ENCODE assay signal across 1 cellular context in the genomic region with DNA sequence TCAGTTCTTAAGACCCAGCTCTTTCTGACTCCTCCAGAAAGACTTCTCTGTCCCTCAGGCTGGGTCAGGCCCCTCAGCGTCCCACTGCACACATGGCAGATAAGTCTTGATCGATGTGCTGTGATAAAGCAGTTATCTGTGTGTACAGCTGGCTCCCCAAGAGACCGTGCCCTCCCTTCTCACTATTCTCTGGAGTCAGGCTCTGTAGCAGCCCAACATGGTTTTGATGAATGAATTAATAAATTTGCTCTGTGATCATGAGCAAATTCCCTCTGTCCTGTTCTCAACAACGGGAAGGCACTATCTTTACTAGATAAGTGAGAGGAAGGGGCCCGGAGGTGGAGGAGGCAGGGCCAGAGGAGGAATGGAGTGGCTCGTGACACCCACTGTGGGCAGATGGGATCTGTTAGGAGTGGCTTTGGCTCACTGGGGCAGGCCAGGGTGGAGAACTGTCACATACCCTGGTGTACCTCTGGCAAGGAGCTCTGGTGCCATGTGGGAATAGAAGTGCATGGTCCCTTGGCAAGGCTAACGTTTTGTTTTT.
TF ChIP-seq lines count a peak whose summit lies in the region.

No MANE protein-coding gene starts in this region.

TF ChIP-seq in K562, 482 proteins besides CTCF, POLR2A, EP300 and RAD21 (continued from another document and continues in another):
- TF ChIP-seq, protein P1, sequence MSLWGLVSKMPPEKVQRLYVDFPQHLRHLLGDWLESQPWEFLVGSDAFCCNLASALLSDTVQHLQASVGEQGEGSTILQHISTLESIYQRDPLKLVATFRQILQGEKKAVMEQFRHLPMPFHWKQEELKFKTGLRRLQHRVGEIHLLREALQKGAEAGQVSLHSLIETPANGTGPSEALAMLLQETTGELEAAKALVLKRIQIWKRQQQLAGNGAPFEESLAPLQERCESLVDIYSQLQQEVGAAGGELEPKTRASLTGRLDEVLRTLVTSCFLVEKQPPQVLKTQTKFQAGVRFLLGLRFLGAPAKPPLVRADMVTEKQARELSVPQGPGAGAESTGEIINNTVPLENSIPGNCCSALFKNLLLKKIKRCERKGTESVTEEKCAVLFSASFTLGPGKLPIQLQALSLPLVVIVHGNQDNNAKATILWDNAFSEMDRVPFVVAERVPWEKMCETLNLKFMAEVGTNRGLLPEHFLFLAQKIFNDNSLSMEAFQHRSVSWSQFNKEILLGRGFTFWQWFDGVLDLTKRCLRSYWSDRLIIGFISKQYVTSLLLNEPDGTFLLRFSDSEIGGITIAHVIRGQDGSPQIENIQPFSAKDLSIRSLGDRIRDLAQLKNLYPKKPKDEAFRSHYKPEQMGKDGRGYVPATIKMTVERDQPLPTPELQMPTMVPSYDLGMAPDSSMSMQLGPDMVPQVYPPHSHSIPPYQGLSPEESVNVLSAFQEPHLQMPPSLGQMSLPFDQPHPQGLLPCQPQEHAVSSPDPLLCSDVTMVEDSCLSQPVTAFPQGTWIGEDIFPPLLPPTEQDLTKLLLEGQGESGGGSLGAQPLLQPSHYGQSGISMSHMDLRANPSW (CRISPR knock-in tag; IDR thresholded peaks at IDR 0.05): no peak
- peak; percentile 60; the same call in 1 of the 2 replicates for TF ChIP-seq BCOR (IDR thresholded peaks at IDR 0.05)
- 0 out of 3 replicates have a peak, but pooled peaks of 1 of the 2 experiments have one; percentile 16 for TF ChIP-seq CBX3 (IDR thresholded peaks at IDR 0.05; ENCODE audit: borderline replicate concordance in 1 of 2, low read length in 2 of 2)
- TF ChIP-seq, protein P2, sequence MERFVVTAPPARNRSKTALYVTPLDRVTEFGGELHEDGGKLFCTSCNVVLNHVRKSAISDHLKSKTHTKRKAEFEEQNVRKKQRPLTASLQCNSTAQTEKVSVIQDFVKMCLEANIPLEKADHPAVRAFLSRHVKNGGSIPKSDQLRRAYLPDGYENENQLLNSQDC (CRISPR knock-in tag; IDR thresholded peaks at IDR 0.05): no peak
- peak; percentile 69; the same call in 1 of the 2 replicates for TF ChIP-seq RNF2 (IDR thresholded peaks at IDR 0.05)
- TF ChIP-seq, protein P3, sequence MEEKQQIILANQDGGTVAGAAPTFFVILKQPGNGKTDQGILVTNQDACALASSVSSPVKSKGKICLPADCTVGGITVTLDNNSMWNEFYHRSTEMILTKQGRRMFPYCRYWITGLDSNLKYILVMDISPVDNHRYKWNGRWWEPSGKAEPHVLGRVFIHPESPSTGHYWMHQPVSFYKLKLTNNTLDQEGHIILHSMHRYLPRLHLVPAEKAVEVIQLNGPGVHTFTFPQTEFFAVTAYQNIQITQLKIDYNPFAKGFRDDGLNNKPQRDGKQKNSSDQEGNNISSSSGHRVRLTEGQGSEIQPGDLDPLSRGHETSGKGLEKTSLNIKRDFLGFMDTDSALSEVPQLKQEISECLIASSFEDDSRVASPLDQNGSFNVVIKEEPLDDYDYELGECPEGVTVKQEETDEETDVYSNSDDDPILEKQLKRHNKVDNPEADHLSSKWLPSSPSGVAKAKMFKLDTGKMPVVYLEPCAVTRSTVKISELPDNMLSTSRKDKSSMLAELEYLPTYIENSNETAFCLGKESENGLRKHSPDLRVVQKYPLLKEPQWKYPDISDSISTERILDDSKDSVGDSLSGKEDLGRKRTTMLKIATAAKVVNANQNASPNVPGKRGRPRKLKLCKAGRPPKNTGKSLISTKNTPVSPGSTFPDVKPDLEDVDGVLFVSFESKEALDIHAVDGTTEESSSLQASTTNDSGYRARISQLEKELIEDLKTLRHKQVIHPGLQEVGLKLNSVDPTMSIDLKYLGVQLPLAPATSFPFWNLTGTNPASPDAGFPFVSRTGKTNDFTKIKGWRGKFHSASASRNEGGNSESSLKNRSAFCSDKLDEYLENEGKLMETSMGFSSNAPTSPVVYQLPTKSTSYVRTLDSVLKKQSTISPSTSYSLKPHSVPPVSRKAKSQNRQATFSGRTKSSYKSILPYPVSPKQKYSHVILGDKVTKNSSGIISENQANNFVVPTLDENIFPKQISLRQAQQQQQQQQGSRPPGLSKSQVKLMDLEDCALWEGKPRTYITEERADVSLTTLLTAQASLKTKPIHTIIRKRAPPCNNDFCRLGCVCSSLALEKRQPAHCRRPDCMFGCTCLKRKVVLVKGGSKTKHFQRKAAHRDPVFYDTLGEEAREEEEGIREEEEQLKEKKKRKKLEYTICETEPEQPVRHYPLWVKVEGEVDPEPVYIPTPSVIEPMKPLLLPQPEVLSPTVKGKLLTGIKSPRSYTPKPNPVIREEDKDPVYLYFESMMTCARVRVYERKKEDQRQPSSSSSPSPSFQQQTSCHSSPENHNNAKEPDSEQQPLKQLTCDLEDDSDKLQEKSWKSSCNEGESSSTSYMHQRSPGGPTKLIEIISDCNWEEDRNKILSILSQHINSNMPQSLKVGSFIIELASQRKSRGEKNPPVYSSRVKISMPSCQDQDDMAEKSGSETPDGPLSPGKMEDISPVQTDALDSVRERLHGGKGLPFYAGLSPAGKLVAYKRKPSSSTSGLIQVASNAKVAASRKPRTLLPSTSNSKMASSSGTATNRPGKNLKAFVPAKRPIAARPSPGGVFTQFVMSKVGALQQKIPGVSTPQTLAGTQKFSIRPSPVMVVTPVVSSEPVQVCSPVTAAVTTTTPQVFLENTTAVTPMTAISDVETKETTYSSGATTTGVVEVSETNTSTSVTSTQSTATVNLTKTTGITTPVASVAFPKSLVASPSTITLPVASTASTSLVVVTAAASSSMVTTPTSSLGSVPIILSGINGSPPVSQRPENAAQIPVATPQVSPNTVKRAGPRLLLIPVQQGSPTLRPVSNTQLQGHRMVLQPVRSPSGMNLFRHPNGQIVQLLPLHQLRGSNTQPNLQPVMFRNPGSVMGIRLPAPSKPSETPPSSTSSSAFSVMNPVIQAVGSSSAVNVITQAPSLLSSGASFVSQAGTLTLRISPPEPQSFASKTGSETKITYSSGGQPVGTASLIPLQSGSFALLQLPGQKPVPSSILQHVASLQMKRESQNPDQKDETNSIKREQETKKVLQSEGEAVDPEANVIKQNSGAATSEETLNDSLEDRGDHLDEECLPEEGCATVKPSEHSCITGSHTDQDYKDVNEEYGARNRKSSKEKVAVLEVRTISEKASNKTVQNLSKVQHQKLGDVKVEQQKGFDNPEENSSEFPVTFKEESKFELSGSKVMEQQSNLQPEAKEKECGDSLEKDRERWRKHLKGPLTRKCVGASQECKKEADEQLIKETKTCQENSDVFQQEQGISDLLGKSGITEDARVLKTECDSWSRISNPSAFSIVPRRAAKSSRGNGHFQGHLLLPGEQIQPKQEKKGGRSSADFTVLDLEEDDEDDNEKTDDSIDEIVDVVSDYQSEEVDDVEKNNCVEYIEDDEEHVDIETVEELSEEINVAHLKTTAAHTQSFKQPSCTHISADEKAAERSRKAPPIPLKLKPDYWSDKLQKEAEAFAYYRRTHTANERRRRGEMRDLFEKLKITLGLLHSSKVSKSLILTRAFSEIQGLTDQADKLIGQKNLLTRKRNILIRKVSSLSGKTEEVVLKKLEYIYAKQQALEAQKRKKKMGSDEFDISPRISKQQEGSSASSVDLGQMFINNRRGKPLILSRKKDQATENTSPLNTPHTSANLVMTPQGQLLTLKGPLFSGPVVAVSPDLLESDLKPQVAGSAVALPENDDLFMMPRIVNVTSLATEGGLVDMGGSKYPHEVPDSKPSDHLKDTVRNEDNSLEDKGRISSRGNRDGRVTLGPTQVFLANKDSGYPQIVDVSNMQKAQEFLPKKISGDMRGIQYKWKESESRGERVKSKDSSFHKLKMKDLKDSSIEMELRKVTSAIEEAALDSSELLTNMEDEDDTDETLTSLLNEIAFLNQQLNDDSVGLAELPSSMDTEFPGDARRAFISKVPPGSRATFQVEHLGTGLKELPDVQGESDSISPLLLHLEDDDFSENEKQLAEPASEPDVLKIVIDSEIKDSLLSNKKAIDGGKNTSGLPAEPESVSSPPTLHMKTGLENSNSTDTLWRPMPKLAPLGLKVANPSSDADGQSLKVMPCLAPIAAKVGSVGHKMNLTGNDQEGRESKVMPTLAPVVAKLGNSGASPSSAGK (IDR thresholded peaks at IDR 0.05): no peak
- no peak for TF ChIP-seq MIER1 (IDR thresholded peaks at IDR 0.05; ENCODE audit: low read depth)
- no peak for TF ChIP-seq NELFE (IDR thresholded peaks at IDR 0.05; ENCODE audit: insufficient read depth, insufficient read length)
- TF ChIP-seq, protein P4, sequence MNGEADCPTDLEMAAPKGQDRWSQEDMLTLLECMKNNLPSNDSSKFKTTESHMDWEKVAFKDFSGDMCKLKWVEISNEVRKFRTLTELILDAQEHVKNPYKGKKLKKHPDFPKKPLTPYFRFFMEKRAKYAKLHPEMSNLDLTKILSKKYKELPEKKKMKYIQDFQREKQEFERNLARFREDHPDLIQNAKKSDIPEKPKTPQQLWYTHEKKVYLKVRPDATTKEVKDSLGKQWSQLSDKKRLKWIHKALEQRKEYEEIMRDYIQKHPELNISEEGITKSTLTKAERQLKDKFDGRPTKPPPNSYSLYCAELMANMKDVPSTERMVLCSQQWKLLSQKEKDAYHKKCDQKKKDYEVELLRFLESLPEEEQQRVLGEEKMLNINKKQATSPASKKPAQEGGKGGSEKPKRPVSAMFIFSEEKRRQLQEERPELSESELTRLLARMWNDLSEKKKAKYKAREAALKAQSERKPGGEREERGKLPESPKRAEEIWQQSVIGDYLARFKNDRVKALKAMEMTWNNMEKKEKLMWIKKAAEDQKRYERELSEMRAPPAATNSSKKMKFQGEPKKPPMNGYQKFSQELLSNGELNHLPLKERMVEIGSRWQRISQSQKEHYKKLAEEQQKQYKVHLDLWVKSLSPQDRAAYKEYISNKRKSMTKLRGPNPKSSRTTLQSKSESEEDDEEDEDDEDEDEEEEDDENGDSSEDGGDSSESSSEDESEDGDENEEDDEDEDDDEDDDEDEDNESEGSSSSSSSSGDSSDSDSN (IDR thresholded peaks at IDR 0.05; ENCODE audit: borderline replicate concordance in 1 of 2, low read depth in 2 of 2, low read length in 2 of 2): no peak
- no peak for TF ChIP-seq POLR3A (IDR thresholded peaks at IDR 0.05; ENCODE audit: borderline replicate concordance, extremely low read depth, insufficient read depth, insufficient read length)
- peak; percentile 89 for TF ChIP-seq CBFA2T3 (IDR thresholded peaks at IDR 0.05)
- TF ChIP-seq MTA1 (IDR thresholded peaks at IDR 0.05; ENCODE audit: borderline replicate concordance): peak; percentile 70; the same call in 1 of the 2 replicates
- TF ChIP-seq SETDB1 (IDR thresholded peaks at IDR 0.05; ENCODE audit: low read length): no peak
- peak; percentile 58 for TF ChIP-seq RBBP5 (IDR thresholded peaks at IDR 0.05; ENCODE audit: borderline replicate concordance, insufficient read depth, low read length, poor library complexity, severe bottlenecking)
- no peak for TF ChIP-seq HDGF (IDR thresholded peaks at IDR 0.05)
- TF ChIP-seq, protein P5, sequence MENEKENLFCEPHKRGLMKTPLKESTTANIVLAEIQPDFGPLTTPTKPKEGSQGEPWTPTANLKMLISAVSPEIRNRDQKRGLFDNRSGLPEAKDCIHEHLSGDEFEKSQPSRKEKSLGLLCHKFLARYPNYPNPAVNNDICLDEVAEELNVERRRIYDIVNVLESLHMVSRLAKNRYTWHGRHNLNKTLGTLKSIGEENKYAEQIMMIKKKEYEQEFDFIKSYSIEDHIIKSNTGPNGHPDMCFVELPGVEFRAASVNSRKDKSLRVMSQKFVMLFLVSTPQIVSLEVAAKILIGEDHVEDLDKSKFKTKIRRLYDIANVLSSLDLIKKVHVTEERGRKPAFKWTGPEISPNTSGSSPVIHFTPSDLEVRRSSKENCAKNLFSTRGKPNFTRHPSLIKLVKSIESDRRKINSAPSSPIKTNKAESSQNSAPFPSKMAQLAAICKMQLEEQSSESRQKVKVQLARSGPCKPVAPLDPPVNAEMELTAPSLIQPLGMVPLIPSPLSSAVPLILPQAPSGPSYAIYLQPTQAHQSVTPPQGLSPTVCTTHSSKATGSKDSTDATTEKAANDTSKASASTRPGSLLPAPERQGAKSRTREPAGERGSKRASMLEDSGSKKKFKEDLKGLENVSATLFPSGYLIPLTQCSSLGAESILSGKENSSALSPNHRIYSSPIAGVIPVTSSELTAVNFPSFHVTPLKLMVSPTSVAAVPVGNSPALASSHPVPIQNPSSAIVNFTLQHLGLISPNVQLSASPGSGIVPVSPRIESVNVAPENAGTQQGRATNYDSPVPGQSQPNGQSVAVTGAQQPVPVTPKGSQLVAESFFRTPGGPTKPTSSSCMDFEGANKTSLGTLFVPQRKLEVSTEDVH (IDR thresholded peaks at IDR 0.05; ENCODE audit: low read depth, partially characterized antibody): no peak
- TF ChIP-seq MCM3 (IDR thresholded peaks at IDR 0.05): no peak
- TF ChIP-seq SMC3 (conservative IDR thresholded peaks at IDR 0.05; ENCODE audit: insufficient read depth, low read depth, low read length): no peak
- no peak for TF ChIP-seq RBM15 (IDR thresholded peaks at IDR 0.05; ENCODE audit: insufficient read depth, low read length)
- TF ChIP-seq YY1 (IDR thresholded peaks at IDR 0.05; ENCODE audit: borderline replicate concordance in 1 of 3, control insufficient read depth in 1 of 3, extremely low read depth in 1 of 3, insufficient read depth in 3 of 3, insufficient read length in 1 of 3, insufficient replicate concordance in 2 of 3, low read depth in 1 of 3, low read length in 2 of 3): no peak
- TF ChIP-seq, protein P6, sequence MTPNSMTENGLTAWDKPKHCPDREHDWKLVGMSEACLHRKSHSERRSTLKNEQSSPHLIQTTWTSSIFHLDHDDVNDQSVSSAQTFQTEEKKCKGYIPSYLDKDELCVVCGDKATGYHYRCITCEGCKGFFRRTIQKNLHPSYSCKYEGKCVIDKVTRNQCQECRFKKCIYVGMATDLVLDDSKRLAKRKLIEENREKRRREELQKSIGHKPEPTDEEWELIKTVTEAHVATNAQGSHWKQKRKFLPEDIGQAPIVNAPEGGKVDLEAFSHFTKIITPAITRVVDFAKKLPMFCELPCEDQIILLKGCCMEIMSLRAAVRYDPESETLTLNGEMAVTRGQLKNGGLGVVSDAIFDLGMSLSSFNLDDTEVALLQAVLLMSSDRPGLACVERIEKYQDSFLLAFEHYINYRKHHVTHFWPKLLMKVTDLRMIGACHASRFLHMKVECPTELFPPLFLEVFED (CRISPR knock-in tag; conservative IDR thresholded peaks at IDR 0.05): no peak
- TF ChIP-seq STAT5B (CRISPR knock-in tag; IDR thresholded peaks at IDR 0.05): no peak
- TF ChIP-seq PTRF (tag; IDR thresholded peaks at IDR 0.05): peak; percentile 59; the same call in 1 of the 2 replicates
- no peak for TF ChIP-seq HMG20B (CRISPR knock-in tag; IDR thresholded peaks at IDR 0.05)
- peak; percentile 85 for TF ChIP-seq SMARCC2 (IDR thresholded peaks at IDR 0.05; ENCODE audit: low read depth)
- TF ChIP-seq, protein P7, sequence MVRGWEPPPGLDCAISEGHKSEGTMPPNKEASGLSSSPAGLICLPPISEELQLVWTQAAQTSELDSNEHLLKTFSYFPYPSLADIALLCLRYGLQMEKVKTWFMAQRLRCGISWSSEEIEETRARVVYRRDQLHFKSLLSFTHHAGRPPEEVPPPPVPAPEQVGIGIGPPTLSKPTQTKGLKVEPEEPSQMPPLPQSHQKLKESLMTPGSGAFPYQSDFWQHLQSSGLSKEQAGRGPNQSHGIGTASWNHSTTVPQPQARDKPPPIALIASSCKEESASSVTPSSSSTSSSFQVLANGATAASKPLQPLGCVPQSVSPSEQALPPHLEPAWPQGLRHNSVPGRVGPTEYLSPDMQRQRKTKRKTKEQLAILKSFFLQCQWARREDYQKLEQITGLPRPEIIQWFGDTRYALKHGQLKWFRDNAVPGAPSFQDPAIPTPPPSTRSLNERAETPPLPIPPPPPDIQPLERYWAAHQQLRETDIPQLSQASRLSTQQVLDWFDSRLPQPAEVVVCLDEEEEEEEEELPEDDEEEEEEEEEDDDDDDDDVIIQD (CRISPR knock-in tag; IDR thresholded peaks at IDR 0.05): 0 out of 2 replicates have a peak, but pooled peaks have one; percentile 82
- TF ChIP-seq, protein P8, sequence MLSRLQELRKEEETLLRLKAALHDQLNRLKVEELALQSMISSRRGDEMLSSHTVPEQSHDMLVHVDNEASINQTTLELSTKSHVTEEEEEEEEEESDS (CRISPR knock-in tag; IDR thresholded peaks at IDR 0.05): no peak
- TF ChIP-seq IFI16 (CRISPR knock-in tag; IDR thresholded peaks at IDR 0.05): peak; percentile 46; the same call in 1 of the 2 replicates
